8 cellular contexts compared by ENCODE assay signal in genomic region chr11:95790123-95790932, GRCh38. TPM values are rescaled to one million over a fixed set of nuclear protein-coding genes. Genes with fewer than 3 reads are reported as not detected.
DNase-seq lines count a peak whose midpoint lies in the region; ATAC-seq and TF ChIP-seq lines count a peak whose summit lies in the region.

TSS of gene CEP57 (plus strand) at chr11:95790498. CDS start at chr11:95790699, 201 bp downstream.

- TF ChIP-seq CTCF in KMS-11 (conservative IDR thresholded peaks at IDR 0.05; ENCODE audit: low read depth, low read length) (no peak), Peyer's patch (IDR thresholded peaks at IDR 0.05) (no peak)

- peak within 1 kb of the TSS; percentile 54 for H2AFZ ChIP-seq in KMS-11 (ENCODE audit: low read depth)

- H3K36me3 ChIP-seq in KMS-11 (ENCODE audit: insufficient read depth) (peaks cover 3% of the 10 kb centered on the region; the same call in 1 of the 2 replicates), Peyer's patch (peaks cover 0 to 21% (median 0%) of the 10 kb centered on the region in 3 donors), muscle layer of colon (ENCODE audit: insufficient read depth, low read length) (peaks cover 8% of the 10 kb centered on the region)

- H3K4me1 ChIP-seq in KMS-11 (ENCODE audit: low read depth, poor library complexity, severe bottlenecking): peaks cover 20% of the 10 kb centered on the region
- H3K4me1 ChIP-seq in Peyer's patch: peaks cover 0 to 26% (median 5%) of the 10 kb centered on the region in 4 donors
- H3K4me1 ChIP-seq in muscle layer of colon (ENCODE audit: insufficient read depth, low read length): peaks cover 21% of the 10 kb centered on the region

- H3K9me3 ChIP-seq in Peyer's patch: no peaks in the 10 kb centered on the region
- H3K9me3 ChIP-seq in muscle layer of colon (ENCODE audit: low read length): no peaks in the 10 kb centered on the region

- H3K27ac ChIP-seq in KMS-11: peak within 1 kb of the TSS; percentile 99
- peak within 1 kb of the TSS; percentile 95 to 98 (median 98) for H3K27ac ChIP-seq in Peyer's patch
- peak within 1 kb of the TSS; percentile 100 for H3K27ac ChIP-seq in muscle layer of colon (ENCODE audit: low read depth, low read length)

- H3K27me3 ChIP-seq in KMS-11 (ENCODE audit: insufficient read depth, low read depth): no peaks in the 10 kb centered on the region
- no peaks in the 10 kb centered on the region for H3K27me3 ChIP-seq in Peyer's patch
- H3K27me3 ChIP-seq in muscle layer of colon (ENCODE audit: control insufficient read depth in 1 of 2, insufficient read depth in 2 of 2, low read length in 2 of 2): no peaks in the 10 kb centered on the region

- H3K4me3 ChIP-seq in KMS-11 (IDR thresholded peaks at IDR 0.05; ENCODE audit: insufficient read depth, low read depth, low read length) (no peak within 1 kb of the TSS), Peyer's patch (peak within 1 kb of the TSS; percentile 64 to 84 (median 82)), muscle layer of colon (ENCODE audit: low read depth in 1 of 2, low read length in 2 of 2) (peak within 1 kb of the TSS; percentile 89 to 100)

- TF ChIP-seq POLR2A in Peyer's patch (IDR thresholded peaks at IDR 0.05): peak; percentile 55 to 66

- ATAC-seq in GM21737 (IDR thresholded peaks at IDR 0.05; ENCODE audit: unreplicated experiment) (peak; percentile 69), esophagus mucosa (peak; percentile 91)

- H4K20me1 ChIP-seq in KMS-11 (ENCODE audit: insufficient read depth): no peaks in the 10 kb centered on the region

- DNase-seq in DMS53 (lab: John Stamatoyannopoulos, UW): peak; percentile 99
- peak; percentile 92 to 99 (median 97) for DNase-seq in Peyer's patch
- peak; percentile 95 for DNase-seq in activated T-cell treated with anti-CD3 and anti-CD28 coated beads, Interleukin-2, amount 50 U/mL, for 48 hours
- peak; percentile 87 for DNase-seq in stimulated activated CD8-positive, alpha-beta memory T cell treated with anti-CD3 and anti-CD28 coated beads, Interleukin-7, amount 100 ng/mL, for 24 hours (ENCODE audit: low read depth)

- peak within 1 kb of the TSS; percentile 82 for H3K4me2 ChIP-seq in KMS-11

- H3K79me2 ChIP-seq in KMS-11 (ENCODE audit: insufficient read depth, low read depth): peaks cover 49% of the 10 kb centered on the region

- H3K9ac ChIP-seq in KMS-11 (peak within 1 kb of the TSS; percentile 91), muscle layer of colon (ENCODE audit: low read length) (peak within 1 kb of the TSS; percentile 83)

RNA-seq across cellular contexts. Expression of gene CEP57, which starts in this region (rescaled TPM):
- total RNA-seq in Peyer's patch (10 to 100 TPM; 44.5 to 68.5 (median 57.0) TPM), esophagus mucosa (26.9 TPM)
